Comparison of ENCODE assay signal across 10 cellular contexts in genomic region chr5:180080670-180081280, GRCh38. TPM values are rescaled to one million over a fixed set of nuclear protein-coding genes. Genes with fewer than 3 reads are reported as not detected.
DNase-seq lines count a peak whose midpoint lies in the region; ATAC-seq and TF ChIP-seq lines count a peak whose summit lies in the region.
"Had no signal": no experiment of that assay in that cellular context is flagged by ENCODE, and none has a peak within 500 bp of the region (broad histone marks: within the 10 kb centered on the region; RNA-seq: fewer than 3 reads in every experiment).

No MANE protein-coding gene starts in this region.

- CTCF ChIA-PET in activated B cell treated with CpG ODN at 0.5 μM for 24 hours (lab: Charles Lee): interaction anchor here (1.0 kb wide), 1 partner anchor 9 kb away, joined by 3 read pairs; no protein-coding TSS in a partner anchor

- intact Hi-C loops in activated B cell treated with CpG ODN at 0.5 μM for 24 hours (cut with micrococcal nuclease): no loop called here

- peaks cover 45% of the 10 kb centered on the region for H3K27me3 Mint-ChIP-seq in activated B cell treated with CpG ODN at 0.5 μM for 24 hours

- H3K4me1 Mint-ChIP-seq in activated B cell treated with CpG ODN at 0.5 μM for 24 hours: peaks cover 4% of the 10 kb centered on the region

- ATAC-seq in activated B cell treated with CpG ODN at 0.5 μM for 24 hours (ENCODE audit: low read depth): no peak
- no peak for ATAC-seq in GM18861 (IDR thresholded peaks at IDR 0.05; ENCODE audit: unreplicated experiment)
- ATAC-seq in GM18873 (IDR thresholded peaks at IDR 0.05; ENCODE audit: low FRiP score, unreplicated experiment): no peak
- ATAC-seq: psoas muscle had no signal

- H3K4me3 Mint-ChIP-seq in activated B cell treated with CpG ODN at 0.5 μM for 24 hours: peak overlapping the region; percentile 55

- DNase-seq in activated B cell treated with CpG ODN at 0.5 μM for 24 hours (no peak), activated T-cell treated with anti-CD3 and anti-CD28 coated beads for 4 hours (peak; percentile 37), mesenteric fat pad (ENCODE audit: low spot score) (peak; percentile 67), NCI-H1417 (lab: John Stamatoyannopoulos, UW) (no peak), AG20443 (ENCODE audit: low spot score) (no peak)
- DNase-seq in stimulated activated naive CD4-positive, alpha-beta T cell treated with Interleukin-2 at 50 U/mL for 16 hours (lab: John Stamatoyannopoulos, UW): peak; percentile 32
- DNase-seq: DMS 273 treated with DMSO at 0.1 percent for 48 hours, psoas muscle had no signal

- POLR2A ChIA-PET in activated B cell treated with CpG ODN at 0.5 μM for 24 hours (lab: Charles Lee): no interaction called here

- TF ChIP-seq CTCF in activated B cell treated with CpG ODN at 0.5 μM for 24 hours (IDR thresholded peaks at IDR 0.05): no peak

- H3K9me3 Mint-ChIP-seq in activated B cell treated with CpG ODN at 0.5 μM for 24 hours: no peaks in the 10 kb centered on the region

- H3K27ac Mint-ChIP-seq in activated B cell treated with CpG ODN at 0.5 μM for 24 hours: no peak overlapping the region

- H3K36me3 Mint-ChIP-seq in activated B cell treated with CpG ODN at 0.5 μM for 24 hours (ENCODE audit: low read depth): no peaks in the 10 kb centered on the region

RNA-seq across cellular contexts. Expression of gene RNF130, which starts 9.2 kb away (rescaled TPM):
- 17.6 and 18.5 TPM in 2 replicates for total RNA-seq in activated B cell treated with CpG ODN at 0.5 μM for 24 hours
- 135 TPM for total RNA-seq in mesenteric fat pad

Comparison
In these comparisons a context has a peak if more than half of its experiments do, and no peak if none do; other contexts are left out.
1. DNase-seq: peak in activated T-cell treated with anti-CD3 and anti-CD28 coated beads for 4 hours (single experiment), mesenteric fat pad (single experiment) and stimulated activated naive CD4-positive, alpha-beta T cell treated with Interleukin-2 at 50 U/mL for 16 hours (single experiment); none in activated B cell treated with CpG ODN at 0.5 μM for 24 hours (single experiment), NCI-H1417 (0 of 3) and AG20443 (single experiment).